36 cellular contexts compared by ENCODE assay signal in the genomic region with DNA sequence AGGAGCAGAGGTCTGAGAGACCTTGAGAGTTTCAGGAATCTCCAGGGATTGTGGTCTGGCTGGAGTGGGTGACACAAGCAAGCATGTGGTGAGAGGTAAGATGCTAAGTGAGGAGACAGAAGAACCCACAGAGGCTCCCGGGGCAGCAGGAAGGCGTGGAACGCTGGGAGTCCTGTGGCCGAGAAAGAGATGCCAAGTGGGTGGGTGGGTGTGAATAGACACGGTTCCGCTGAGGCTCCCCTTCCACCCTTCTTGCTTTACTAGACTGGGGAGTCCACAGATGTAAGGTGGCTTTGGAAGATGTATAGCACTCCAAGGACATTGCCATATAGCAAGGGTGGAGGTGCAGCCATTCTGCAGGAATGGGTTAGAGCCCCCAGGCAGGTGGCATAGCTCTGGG. TPM values are rescaled to one million over a fixed set of nuclear protein-coding genes. Genes with fewer than 3 reads are reported as not detected.
"Had no signal": no experiment of that assay in that cellular context is flagged by ENCODE, and none has a peak within 500 bp of the region (broad histone marks: within the 10 kb centered on the region; RNA-seq: fewer than 3 reads in every experiment).

No MANE protein-coding gene starts in this region.

- DNase-seq: activated B cell treated with CpG ODN at 0.5 μM for 24 hours; activated CD4-positive, alpha-beta T cell treated with anti-CD3 and anti-CD28 coated beads for 36 hours; activated CD4-positive, alpha-beta T cell treated with anti-CD3 and anti-CD28 coated beads, Interleukin-2, amount 50 U/mL, for 4 hours; activated naive CD4-positive, alpha-beta T cell treated with anti-CD3 and anti-CD28 coated beads for 36 hours; activated naive CD8-positive, alpha-beta T cell treated with anti-CD3 and anti-CD28 coated beads for 36 hours; activated T-cell treated with anti-CD3 and anti-CD28 coated beads for 4 hours; activated T-cell treated with anti-CD3 and anti-CD28 coated beads, Interleukin-2, amount 50 U/mL, for 72 hours; cerebellar nuclear complex; cortex of kidney; effector memory CD8-positive, alpha-beta T cell; erythroblast; hypothalamus; left ventricle myocardium superior; mammary epithelial cell; midbrain; naive thymus-derived CD4-positive, alpha-beta T cell; nucleus accumbens; retina; stimulated activated CD4-positive, alpha-beta T cell treated with anti-CD3 and anti-CD28 coated beads, Interleukin-15, amount 100 ng/mL, for 24 hours; stimulated activated CD4-positive, alpha-beta T cell treated with anti-CD3 and anti-CD28 coated beads, Interleukin-2, amount 100 ng/mL, for 24 hours; stimulated activated naive CD8-positive, alpha-beta T cell treated with anti-CD3 and anti-CD28 coated beads, Interleukin-15, Interleukin-2, amounts not matched to agents 100 U/mL and 50 U/mL, for 24 hours; T-helper 1 cell; testis; transverse colon had no signal

- H3K27ac ChIP-seq: adrenal gland, body of pancreas, gastroesophageal sphincter, pancreas, prostate gland, SJSA1, testis, transverse colon, uterus had no signal

- H3K27me3 ChIP-seq: adrenal gland, body of pancreas, pancreas, testis, transverse colon, uterus had no signal

- H3K4me3 ChIP-seq: adrenal gland, body of pancreas, gastroesophageal sphincter, pancreas, prostate gland, SJSA1, smooth muscle cell, testis, transverse colon, uterus had no signal

- H3K9me3 ChIP-seq: adrenal gland, body of pancreas, pancreas, prostate gland, SJSA1, testis, transverse colon, uterus had no signal

- H3K27ac Mint-ChIP-seq: activated B cell treated with CpG ODN at 0.5 μM for 24 hours; activated CD4-positive, alpha-beta T cell treated with anti-CD3 and anti-CD28 coated beads for 36 hours; activated naive CD4-positive, alpha-beta T cell treated with anti-CD3 and anti-CD28 coated beads for 36 hours; activated naive CD8-positive, alpha-beta T cell treated with anti-CD3 and anti-CD28 coated beads for 36 hours; activated T-cell treated with anti-CD3 and anti-CD28 coated beads, Interleukin-2, amount 50 U/mL, for 72 hours; effector memory CD8-positive, alpha-beta T cell; T-helper 2 cell treated with Interferon-gamma antibody and Interleukin-4, amounts not matched to agents 5 μg/mL and 100 μg/mL, for 36 hours had no signal

- H3K36me3 Mint-ChIP-seq: activated naive CD8-positive, alpha-beta T cell treated with anti-CD3 and anti-CD28 coated beads for 36 hours had no signal

- H3K4me1 ChIP-seq: adrenal gland, body of pancreas, gastroesophageal sphincter, pancreas, prostate gland, SJSA1, testis, transverse colon, uterus had no signal

- ATAC-seq: activated CD4-positive, alpha-beta T cell treated with anti-CD3 and anti-CD28 coated beads for 36 hours; activated T-cell treated with anti-CD3 and anti-CD28 coated beads, Interleukin-2, amount 50 U/mL, for 72 hours; body of pancreas; effector memory CD8-positive, alpha-beta T cell; gastroesophageal sphincter; left ventricle myocardium superior; naive thymus-derived CD4-positive, alpha-beta T cell; pancreas; stimulated activated naive CD8-positive, alpha-beta T cell treated with anti-CD3 and anti-CD28 coated beads, Interleukin-15, Interleukin-2, amounts not matched to agents 100 U/mL and 50 U/mL, for 24 hours had no signal

- H3K36me3 ChIP-seq: adrenal gland, gastroesophageal sphincter, pancreas, prostate gland, SJSA1, transverse colon, uterus had no signal

- H3K4me3 Mint-ChIP-seq: activated B cell treated with CpG ODN at 0.5 μM for 24 hours; activated CD4-positive, alpha-beta T cell treated with anti-CD3 and anti-CD28 coated beads for 36 hours; activated naive CD4-positive, alpha-beta T cell treated with anti-CD3 and anti-CD28 coated beads for 36 hours; activated naive CD8-positive, alpha-beta T cell treated with anti-CD3 and anti-CD28 coated beads for 36 hours; activated T-cell treated with anti-CD3 and anti-CD28 coated beads, Interleukin-2, amount 50 U/mL, for 72 hours; effector memory CD8-positive, alpha-beta T cell; naive thymus-derived CD4-positive, alpha-beta T cell; T-helper 2 cell treated with Interferon-gamma antibody and Interleukin-4, amounts not matched to agents 5 μg/mL and 100 μg/mL, for 36 hours had no signal

- H3K9me3 Mint-ChIP-seq: activated naive CD8-positive, alpha-beta T cell treated with anti-CD3 and anti-CD28 coated beads for 36 hours; T-helper 2 cell treated with Interferon-gamma antibody and Interleukin-4, amounts not matched to agents 5 μg/mL and 100 μg/mL, for 36 hours had no signal

- H3K4me1 Mint-ChIP-seq: activated CD4-positive, alpha-beta T cell treated with anti-CD3 and anti-CD28 coated beads for 36 hours had no signal

RNA-seq across cellular contexts. Expression of a gene that starts 4.2 kb away (rescaled TPM):
- total RNA-seq: activated B cell treated with CpG ODN at 0.5 μM for 24 hours; activated CD4-positive, alpha-beta T cell treated with anti-CD3 and anti-CD28 coated beads for 36 hours; activated naive CD4-positive, alpha-beta T cell treated with anti-CD3 and anti-CD28 coated beads for 36 hours; activated naive CD8-positive, alpha-beta T cell treated with anti-CD3 and anti-CD28 coated beads for 36 hours; activated T-cell treated with anti-CD3 and anti-CD28 coated beads, Interleukin-2, amount 50 U/mL, for 72 hours; adrenal gland; aorta; body of pancreas; fibroblast of lung; fibroblast of villous mesenchyme; gastroesophageal sphincter; left ventricle myocardium superior; mammary epithelial cell; naive thymus-derived CD4-positive, alpha-beta T cell; pancreas; SJSA1; smooth muscle cell; transverse colon; uterus had no signal
